In genomic region chr20:17343631-17344447, GRCh38 we compare ENCODE assay signal across 26 cellular contexts.
DNase-seq lines count a peak whose midpoint lies in the region; ATAC-seq, FAIRE-seq and TF ChIP-seq lines count a peak whose summit lies in the region.
"Had no signal": no experiment of that assay in that cellular context is flagged by ENCODE, and none has a peak within 500 bp of the region (broad histone marks: within the 10 kb centered on the region; RNA-seq: fewer than 3 reads in every experiment).

No MANE protein-coding gene starts in this region.

- peak overlapping the region; percentile 41; the same call in 1 of the 2 replicates for H2AFZ ChIP-seq in GM23248
- H2AFZ ChIP-seq: neural progenitor cell had no signal

- peaks cover 25% of the 10 kb centered on the region for H3F3A ChIP-seq in GM23248 (ENCODE audit: insufficient read depth)

- H3K4me1 ChIP-seq in GM23248 (ENCODE audit: insufficient read depth): peaks cover 32% of the 10 kb centered on the region
- no peaks in the 10 kb centered on the region for H3K4me1 ChIP-seq in tibial artery
- H3K4me1 ChIP-seq: BLaER1, Peyer's patch had no signal

- 2 to 4% methylated on average over 13 of the region's 13 CpGs for WGBS in GM23248 (ENCODE audit: low coverage in 1 of 2, low lambda C conversion rate in 2 of 2, missing lambda C conversion rate in 2 of 2), 2 experiments

- H3K27ac ChIP-seq in GM23248 (peak overlapping the region; percentile 65), SK-N-MC (peak overlapping the region; percentile 56; the same call in 1 of the 2 replicates), tibial artery (no peak overlapping the region)
- H3K27ac ChIP-seq: BLaER1, neural progenitor cell, Peyer's patch had no signal

- peak overlapping the region; percentile 76 for H3K4me2 ChIP-seq in GM23248 (ENCODE audit: unreplicated experiment)
- H3K4me2 ChIP-seq: BLaER1, neural progenitor cell, SK-N-SH had no signal

- intact Hi-C loops in tibial artery (cut with DNase I; ENCODE audit: low total_unique reads): no loop called here

- H3K27ac Mint-ChIP-seq in WTC11: no peak overlapping the region
- H3K27ac Mint-ChIP-seq: activated CD8-positive, alpha-beta T cell treated with anti-CD3 and anti-CD28 coated beads for 36 hours; IgD-negative memory B cell; neural progenitor cell; T-helper 2 cell treated with Interferon-gamma antibody and Interleukin-4, amounts not matched to agents 5 μg/mL and 100 μg/mL, for 36 hours had no signal

- no peaks in the 10 kb centered on the region for H3K79me2 ChIP-seq in GM23248 (ENCODE audit: insufficient read depth)

- DNase-seq in GM23248 (peak; percentile 77), SK-N-MC (ENCODE audit: low read depth, low spot score) (no peak), fibroblast of peridontal ligament (ENCODE audit: extremely low read depth) (peak; percentile 14), stromal cell of bone marrow (ENCODE audit: low read depth) (peak; percentile 45), GM19239 (ENCODE audit: insufficient read length, low spot score) (no peak), tibial artery (no peak), WTC11 (ENCODE audit: low spot score) (no peak), SHP77 (lab: John Stamatoyannopoulos, UW) (no peak)
- DNase-seq: activated CD8-positive, alpha-beta T cell treated with anti-CD3 and anti-CD28 coated beads for 36 hours; Calu3; central memory CD4-positive, alpha-beta T cell; dorsolateral prefrontal cortex; EL; midbrain; NCI-H146; NCI-H2227 treated with DMSO at 0.1 percent for 48 hours; NK-92 treated with Interleukin-12 subunit alpha and Interleukin-12 subunit beta, amount 100 ng/mL, for 24 hours; Peyer's patch; SK-N-SH; stimulated activated CD4-positive, alpha-beta T cell treated with anti-CD3 and anti-CD28 coated beads, Interleukin-4, amount 100 ng/mL, for 4 hours had no signal

- H3K9me3 ChIP-seq in GM23248 (ENCODE audit: low read depth): no peaks in the 10 kb centered on the region
- H3K9me3 ChIP-seq in SK-N-MC (ENCODE audit: low read depth, low read length): no peaks in the 10 kb centered on the region
- H3K9me3 ChIP-seq in tibial artery: no peaks in the 10 kb centered on the region
- H3K9me3 ChIP-seq: BLaER1, Peyer's patch, SK-N-SH had no signal

- no peak for FAIRE-seq in GM19239 (lab: Jason Lieb, UNC)
- FAIRE-seq: GM18507 had no signal

- CTCF ChIA-PET in WTC11 (lab: Charles Lee): no interaction called here

- peaks cover 2% of the 10 kb centered on the region; the same call in 1 of the 2 replicates for H3K27me3 Mint-ChIP-seq in WTC11 (ENCODE audit: low read depth)

- H4K20me1 ChIP-seq in GM23248 (ENCODE audit: insufficient read depth): no peaks in the 10 kb centered on the region
- H4K20me1 ChIP-seq: BLaER1 had no signal

- H3K9me3 Mint-ChIP-seq in WTC11: no peaks in the 10 kb centered on the region
- H3K9me3 Mint-ChIP-seq: activated CD8-positive, alpha-beta T cell treated with anti-CD3 and anti-CD28 coated beads for 36 hours; T-helper 2 cell treated with Interferon-gamma antibody and Interleukin-4, amounts not matched to agents 5 μg/mL and 100 μg/mL, for 36 hours had no signal

- peak overlapping the region; percentile 47 for H3K4me3 ChIP-seq in GM23248
- H3K4me3 ChIP-seq in SK-N-MC: peak overlapping the region; percentile 66
- H3K4me3 ChIP-seq in tibial artery: no peak overlapping the region
- H3K4me3 ChIP-seq: BLaER1, dorsolateral prefrontal cortex, neural progenitor cell, Peyer's patch had no signal

- TF ChIP-seq CTCF in tibial artery (IDR thresholded peaks at IDR 0.05) (no peak), WTC11 (IDR thresholded peaks at IDR 0.05) (no peak)

- peaks cover 24% of the 10 kb centered on the region for H3K4me1 Mint-ChIP-seq in WTC11

- in situ Hi-C loops in GM23248 (cut with MboI): no loop called here

- H3K27me3 ChIP-seq in GM23248 (replicated peaks; ENCODE audit: insufficient read depth): peaks cover 11% of the 10 kb centered on the region; the same call in 1 of the 2 replicates
- peaks cover 0 to 7% of the 10 kb centered on the region in 2 donors for H3K27me3 ChIP-seq in tibial artery
- H3K27me3 ChIP-seq: BLaER1, neural progenitor cell, Peyer's patch had no signal

- no peaks in the 10 kb centered on the region for H3K9me2 ChIP-seq in GM23248 (ENCODE audit: insufficient read depth)
- H3K9me2 ChIP-seq: SK-N-SH had no signal

- ATAC-seq in WTC11: no peak
- ATAC-seq: activated CD8-positive, alpha-beta T cell treated with anti-CD3 and anti-CD28 coated beads for 36 hours; left lobe of liver had no signal

- POLR2A ChIA-PET in WTC11 (lab: Charles Lee): no interaction called here

- H3K9ac ChIP-seq in GM23248 (0 out of 2 replicates have a peak overlapping the region, but pooled peaks have one; percentile 33), SK-N-MC (ENCODE audit: insufficient read length) (no peak overlapping the region)
- H3K9ac ChIP-seq: BLaER1, neural progenitor cell, SK-N-SH had no signal

- no peaks in the 10 kb centered on the region for H3K36me3 ChIP-seq in GM23248 (ENCODE audit: low read depth)
- no peaks in the 10 kb centered on the region for H3K36me3 ChIP-seq in SK-N-MC (ENCODE audit: insufficient read depth, low read length)
- H3K36me3 ChIP-seq in tibial artery: no peaks in the 10 kb centered on the region
- H3K36me3 ChIP-seq: BLaER1, neural progenitor cell, Peyer's patch had no signal

- no peaks in the 10 kb centered on the region for H3K36me3 Mint-ChIP-seq in WTC11
- H3K36me3 Mint-ChIP-seq: IgD-negative memory B cell had no signal

- no peak overlapping the region for H3K4me3 Mint-ChIP-seq in WTC11
- H3K4me3 Mint-ChIP-seq: activated CD8-positive, alpha-beta T cell treated with anti-CD3 and anti-CD28 coated beads for 36 hours; IgD-negative memory B cell; neural progenitor cell; T-helper 2 cell treated with Interferon-gamma antibody and Interleukin-4, amounts not matched to agents 5 μg/mL and 100 μg/mL, for 36 hours had no signal

TF ChIP-seq in WTC11, 78 proteins besides CTCF, POLR2A, EP300 and RAD21:
- TF ChIP-seq SOX15 (CRISPR knock-in tag; IDR thresholded peaks at IDR 0.05) (no peak), GABPB1 (CRISPR knock-in tag; IDR thresholded peaks at IDR 0.05) (no peak), RELA (CRISPR knock-in tag; IDR thresholded peaks at IDR 0.05; ENCODE audit: borderline replicate concordance) (no peak), ZNF416 (CRISPR knock-in tag; IDR thresholded peaks at IDR 0.05) (no peak), CREM (CRISPR knock-in tag; IDR thresholded peaks at IDR 0.05) (no peak), JAZF1 (CRISPR knock-in tag; IDR thresholded peaks at IDR 0.05) (no peak), TEAD1 (CRISPR knock-in tag; IDR thresholded peaks at IDR 0.05) (no peak), ZNF317 (CRISPR knock-in tag; IDR thresholded peaks at IDR 0.05; ENCODE audit: borderline replicate concordance, low read depth) (no peak), ZNF219 (CRISPR knock-in tag; IDR thresholded peaks at IDR 0.05; ENCODE audit: borderline replicate concordance) (no peak), RORB (CRISPR knock-in tag; IDR thresholded peaks at IDR 0.05) (no peak), ATF6 (CRISPR knock-in tag; IDR thresholded peaks at IDR 0.05) (no peak), IRF2 (CRISPR knock-in tag; IDR thresholded peaks at IDR 0.05; ENCODE audit: borderline replicate concordance, low read depth) (no peak), GTF2I (CRISPR knock-in tag; conservative IDR thresholded peaks at IDR 0.05) (no peak)
- TF ChIP-seq, protein P1, sequence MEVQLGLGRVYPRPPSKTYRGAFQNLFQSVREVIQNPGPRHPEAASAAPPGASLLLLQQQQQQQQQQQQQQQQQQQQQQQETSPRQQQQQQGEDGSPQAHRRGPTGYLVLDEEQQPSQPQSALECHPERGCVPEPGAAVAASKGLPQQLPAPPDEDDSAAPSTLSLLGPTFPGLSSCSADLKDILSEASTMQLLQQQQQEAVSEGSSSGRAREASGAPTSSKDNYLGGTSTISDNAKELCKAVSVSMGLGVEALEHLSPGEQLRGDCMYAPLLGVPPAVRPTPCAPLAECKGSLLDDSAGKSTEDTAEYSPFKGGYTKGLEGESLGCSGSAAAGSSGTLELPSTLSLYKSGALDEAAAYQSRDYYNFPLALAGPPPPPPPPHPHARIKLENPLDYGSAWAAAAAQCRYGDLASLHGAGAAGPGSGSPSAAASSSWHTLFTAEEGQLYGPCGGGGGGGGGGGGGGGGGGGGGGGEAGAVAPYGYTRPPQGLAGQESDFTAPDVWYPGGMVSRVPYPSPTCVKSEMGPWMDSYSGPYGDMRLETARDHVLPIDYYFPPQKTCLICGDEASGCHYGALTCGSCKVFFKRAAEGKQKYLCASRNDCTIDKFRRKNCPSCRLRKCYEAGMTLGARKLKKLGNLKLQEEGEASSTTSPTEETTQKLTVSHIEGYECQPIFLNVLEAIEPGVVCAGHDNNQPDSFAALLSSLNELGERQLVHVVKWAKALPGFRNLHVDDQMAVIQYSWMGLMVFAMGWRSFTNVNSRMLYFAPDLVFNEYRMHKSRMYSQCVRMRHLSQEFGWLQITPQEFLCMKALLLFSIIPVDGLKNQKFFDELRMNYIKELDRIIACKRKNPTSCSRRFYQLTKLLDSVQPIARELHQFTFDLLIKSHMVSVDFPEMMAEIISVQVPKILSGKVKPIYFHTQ (CRISPR knock-in tag; IDR thresholded peaks at IDR 0.05): no peak
TF ChIP-seq in WTC11: peak in this region for 0.

Comparison
In these comparisons a context has a peak if more than half of its experiments do, and no peak if none do; other contexts are left out.
1. DNase-seq: peak in GM23248 (single experiment), fibroblast of peridontal ligament (single experiment) and stromal cell of bone marrow (single experiment); none in SK-N-MC (single experiment), GM19239 (single experiment), tibial artery (0 of 2), WTC11 (single experiment) and SHP77 (0 of 2).
2. H3K27ac ChIP-seq: peak in GM23248 (single experiment) and SK-N-MC (single experiment); none in tibial artery (0 of 2).
3. H3K4me3 ChIP-seq: peak in GM23248 (single experiment) and SK-N-MC (single experiment); none in tibial artery (0 of 2).